In the genomic region with DNA sequence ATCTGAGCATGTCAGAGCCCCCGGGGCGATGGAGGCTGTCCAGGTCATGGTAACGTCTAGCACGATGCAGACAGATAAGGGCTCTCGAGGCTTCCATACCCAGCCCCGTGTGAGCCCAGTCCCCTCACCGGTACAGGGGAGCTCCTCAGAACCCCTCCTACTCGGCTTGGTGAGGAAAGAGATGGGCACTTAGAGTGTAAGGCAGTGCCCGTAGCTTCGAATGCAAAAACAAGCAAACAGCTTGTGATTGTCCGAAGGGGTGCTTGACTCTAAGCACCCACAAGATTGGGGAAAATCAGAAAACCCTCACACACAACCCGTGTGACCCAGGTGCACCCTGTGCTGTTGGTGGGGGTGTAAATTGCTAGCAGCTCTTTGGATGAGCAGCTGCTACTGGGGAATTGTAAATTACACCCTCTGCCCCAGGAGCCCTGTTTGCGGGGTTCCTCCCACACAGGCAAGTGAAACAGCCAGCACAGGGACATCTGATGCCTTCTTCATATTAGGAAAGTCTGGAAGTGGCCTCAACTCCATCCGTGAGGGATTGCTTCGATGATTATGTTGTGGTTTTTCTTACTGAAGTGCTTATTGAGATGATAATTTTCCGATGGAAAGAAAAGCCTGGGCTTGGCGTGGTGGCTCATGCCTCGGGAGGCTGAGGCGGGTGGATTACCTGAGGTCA, we compare ENCODE assay signal across 1 cellular context.
TF ChIP-seq lines count a peak whose summit lies in the region.

No MANE protein-coding gene starts in this region.

TF ChIP-seq in HepG2, 621 proteins besides CTCF, POLR2A, EP300 and RAD21:
- TF ChIP-seq ZKSCAN8 (CRISPR knock-in tag; IDR thresholded peaks at IDR 0.05; ENCODE audit: borderline replicate concordance) (no peak), IRX3 (CRISPR knock-in tag; IDR thresholded peaks at IDR 0.05; ENCODE audit: borderline replicate concordance, low read depth) (no peak), POLR2G (IDR thresholded peaks at IDR 0.05; ENCODE audit: low read depth, low read length) (peak; percentile 57), ZNF724P (CRISPR knock-in tag; IDR thresholded peaks at IDR 0.05; ENCODE audit: borderline replicate concordance) (no peak), JUND (CRISPR knock-in tag; IDR thresholded peaks at IDR 0.05) (no peak), ZNF564 (CRISPR knock-in tag; IDR thresholded peaks at IDR 0.05) (no peak), ZNF326 (CRISPR knock-in tag; IDR thresholded peaks at IDR 0.05; ENCODE audit: borderline replicate concordance) (0 out of 2 replicates have a peak, but pooled peaks have one; percentile 33), ETV5 (CRISPR knock-in tag; IDR thresholded peaks at IDR 0.05; ENCODE audit: borderline replicate concordance) (no peak), PLRG1 (conservative IDR thresholded peaks at IDR 0.05) (no peak)
- TF ChIP-seq, protein P1, sequence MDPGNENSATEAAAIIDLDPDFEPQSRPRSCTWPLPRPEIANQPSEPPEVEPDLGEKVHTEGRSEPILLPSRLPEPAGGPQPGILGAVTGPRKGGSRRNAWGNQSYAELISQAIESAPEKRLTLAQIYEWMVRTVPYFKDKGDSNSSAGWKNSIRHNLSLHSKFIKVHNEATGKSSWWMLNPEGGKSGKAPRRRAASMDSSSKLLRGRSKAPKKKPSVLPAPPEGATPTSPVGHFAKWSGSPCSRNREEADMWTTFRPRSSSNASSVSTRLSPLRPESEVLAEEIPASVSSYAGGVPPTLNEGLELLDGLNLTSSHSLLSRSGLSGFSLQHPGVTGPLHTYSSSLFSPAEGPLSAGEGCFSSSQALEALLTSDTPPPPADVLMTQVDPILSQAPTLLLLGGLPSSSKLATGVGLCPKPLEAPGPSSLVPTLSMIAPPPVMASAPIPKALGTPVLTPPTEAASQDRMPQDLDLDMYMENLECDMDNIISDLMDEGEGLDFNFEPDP (CRISPR knock-in tag; conservative IDR thresholded peaks at IDR 0.05): no peak
